Comparison of ENCODE assay signal across 14 cellular contexts in the genomic region with DNA sequence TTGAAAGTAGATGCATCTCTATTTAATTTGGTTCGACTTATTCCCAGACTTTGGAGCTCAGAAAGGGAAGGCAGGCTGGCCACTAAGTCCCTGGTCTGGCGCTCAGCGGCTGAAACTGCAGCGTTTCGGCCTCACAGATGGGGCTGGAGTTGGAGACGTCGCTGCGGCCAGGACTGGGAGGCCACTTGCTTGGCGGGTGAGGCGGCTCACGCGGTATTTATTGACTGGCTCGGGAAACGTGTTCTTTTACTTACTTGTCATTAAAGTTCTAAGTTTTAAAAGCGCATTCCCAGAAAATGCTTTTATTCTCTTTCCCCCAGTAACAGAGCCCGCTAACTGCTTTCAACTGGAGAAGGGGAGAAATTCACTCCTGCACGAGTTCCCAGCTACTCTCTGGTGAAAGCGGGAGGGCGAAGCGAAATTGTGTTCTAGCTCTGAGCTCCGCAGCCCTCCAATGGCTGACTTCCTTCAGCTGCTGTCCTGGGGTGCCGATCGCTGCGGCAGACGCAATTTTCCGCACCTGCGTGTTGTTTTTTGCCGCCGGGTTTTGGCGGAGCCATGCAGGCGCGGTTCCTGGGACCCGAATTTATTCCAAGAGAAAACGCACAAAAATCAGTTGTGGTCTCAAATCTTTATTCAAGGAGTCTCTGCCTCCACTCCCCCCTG. TPM values are rescaled to one million over a fixed set of nuclear protein-coding genes. Genes with fewer than 3 reads are reported as not detected.
A peak's percentile ranks its signal among the peaks of the same experiment; 100 is the strongest.
DNase-seq lines count a peak whose midpoint lies in the region; ATAC-seq, FAIRE-seq and TF ChIP-seq lines count a peak whose summit lies in the region.
"Had no signal": no experiment of that assay in that cellular context is flagged by ENCODE, and none has a peak within 500 bp of the region (broad histone marks: within the 10 kb centered on the region; RNA-seq: fewer than 3 reads in every experiment).

No MANE protein-coding gene starts in this region.

- no peak for TF ChIP-seq POLR2A in H1 (IDR thresholded peaks at IDR 0.05; ENCODE audit: control extremely low read depth in 1 of 2, low read depth in 2 of 2, low read length in 2 of 2)

- peak overlapping the region; percentile 49; the same call in 1 of the 2 replicates for H3K18ac ChIP-seq in H1 (ENCODE audit: extremely low read depth, low read length)

- H4K8ac ChIP-seq in H1 (ENCODE audit: extremely low read depth, insufficient read depth, low read length) = no peak overlapping the region

- no peak for FAIRE-seq in H1 (lab: Jason Lieb, UNC)

- H3K4me3 ChIP-seq in NT2/D1 (ENCODE audit: insufficient read length, low read depth) (peak overlapping the region; percentile 24), H1 (ENCODE audit: extremely low read depth in 1 of 4, insufficient read depth in 2 of 4, low read depth in 3 of 4, low read length in 4 of 4) (peak overlapping the region in 3 of 4 experiments; percentile 6 to 57 (median 20); a peak in 5 of 8 replicates), neuron (ENCODE audit: low read length) (peak overlapping the region; percentile 26), ascending aorta (no peak overlapping the region)
- H3K4me3 ChIP-seq: gastroesophageal sphincter, sigmoid colon had no signal

- peak overlapping the region; percentile 68 to 76 for H3K4me2 ChIP-seq in H1 (ENCODE audit: insufficient read depth in 1 of 2, low read depth in 2 of 2, low read length in 2 of 2)

- H4K20me1 ChIP-seq in H1 (replicated peaks in 1 of 2; ENCODE audit: control insufficient read depth in 1 of 2, insufficient read depth in 2 of 2, low read length in 2 of 2) = peaks cover 2 to 9% of the 10 kb centered on the region in 2 experiments

- no peak overlapping the region for H2BK120ac ChIP-seq in H1 (replicated peaks; ENCODE audit: low read depth, low read length)

- DNase-seq in GM20000 (ENCODE audit: low spot score) (peak; percentile 8), NT2/D1 (ENCODE audit: low read depth, low spot score) (no peak), H1 (ENCODE audit: low read depth in 1 of 2, low spot score in 2 of 2) (no peak), ascending aorta (ENCODE audit: low spot score in 2 of 2) (no peak)
- DNase-seq: effector memory CD8-positive, alpha-beta T cell; GOT3; sigmoid colon; stimulated activated naive CD4-positive, alpha-beta T cell treated with Interleukin-2 at 50 U/mL for 16 hours had no signal

- intact Hi-C loops in ascending aorta (cut with DNase I) = no loop called here

- peaks cover 99% of the 10 kb centered on the region for H3K27me3 ChIP-seq in NT2/D1 (ENCODE audit: insufficient read depth, insufficient read length)
- H3K27me3 ChIP-seq in H1 (replicated peaks in 1 of 4; ENCODE audit: control insufficient read depth in 3 of 4, extremely low read depth in 1 of 4, insufficient read depth in 3 of 4, low read length in 3 of 4) = peaks cover 61 to 85% (median 73%) of the 10 kb centered on the region in 4 experiments; a peak in 6 of 7 replicates
- H3K27me3 ChIP-seq in neuron (ENCODE audit: insufficient read depth, low read length) = no peaks in the 10 kb centered on the region
- peaks cover 40% of the 10 kb centered on the region for H3K27me3 ChIP-seq in ascending aorta

- 2% methylated on average over 34 of the region's 34 CpGs; no CpG with 5 or more reads in 1 of the 2 experiments for WGBS in H1 (ENCODE audit: extremely low coverage in 1 of 2, insufficient coverage in 1 of 2, insufficient read length in 1 of 2, insufficient replicate concordance in 2 of 2, low coverage in 1 of 2, low lambda C conversion rate in 2 of 2, missing lambda C conversion rate in 1 of 2), 2 experiments

- H3K9ac ChIP-seq in NT2/D1 (ENCODE audit: insufficient read length, low read depth) (no peak overlapping the region), H1 (replicated peaks in 1 of 4; ENCODE audit: extremely low read depth in 1 of 4, low read depth in 3 of 4, low read length in 3 of 4) (no peak overlapping the region)

- ATAC-seq in GM21360 (IDR thresholded peaks at IDR 0.05; ENCODE audit: unreplicated experiment) = no peak
- no peak for ATAC-seq in GM21717 (IDR thresholded peaks at IDR 0.05; ENCODE audit: unreplicated experiment)
- no peak for ATAC-seq in GM21381 (IDR thresholded peaks at IDR 0.05; ENCODE audit: unreplicated experiment)
- ATAC-seq: effector memory CD8-positive, alpha-beta T cell; gastroesophageal sphincter had no signal

- H3K56ac ChIP-seq in H1 (replicated peaks; ENCODE audit: insufficient read length, low read depth, low read length) = no peak overlapping the region

- no peak overlapping the region for H3K23ac ChIP-seq in H1 (ENCODE audit: insufficient read length)

- H3K4me1 ChIP-seq in NT2/D1 (ENCODE audit: insufficient read depth, insufficient read length) = peaks cover 7% of the 10 kb centered on the region
- H3K4me1 ChIP-seq in H1 (replicated peaks in 1 of 4; ENCODE audit: control insufficient read depth in 3 of 4, insufficient read depth in 4 of 4, low read length in 3 of 4) = peaks cover 13 to 39% (median 15%) of the 10 kb centered on the region in 4 experiments
- no peaks in the 10 kb centered on the region for H3K4me1 ChIP-seq in neuron (ENCODE audit: insufficient read depth, low read length)
- peaks cover 0 to 7% of the 10 kb centered on the region in 2 donors for H3K4me1 ChIP-seq in ascending aorta

- H3K79me2 ChIP-seq in H1 (ENCODE audit: control insufficient read depth in 1 of 2, insufficient read depth in 2 of 2, low read length in 2 of 2) = no peaks in the 10 kb centered on the region

- no peak overlapping the region for H2BK5ac ChIP-seq in H1 (ENCODE audit: low read depth, low read length)

- no peak overlapping the region for H4K5ac ChIP-seq in H1 (ENCODE audit: insufficient read length, low read depth, low read length)

- peaks cover 6% of the 10 kb centered on the region; the same call in 1 of the 2 replicates for H3K23me2 ChIP-seq in H1 (ENCODE audit: low read depth, low read length)

- H2AFZ ChIP-seq in H1 (ENCODE audit: low read length) (no peak overlapping the region), neuron (ENCODE audit: low read depth, low read length) (no peak overlapping the region)

- POLR2A ChIA-PET in H1 (lab: Charles Lee; ENCODE audit: partially characterized antibody) = interaction anchor here (0.7 to 2.8 kb wide), 5 partner anchors 9 to 35 kb away, joined by 3 to 10 read pairs (median 5); no protein-coding TSS in a partner anchor

- no peaks in the 10 kb centered on the region for H3K79me1 ChIP-seq in H1 (ENCODE audit: low read depth, low read length)

- no peak overlapping the region for H3K14ac ChIP-seq in H1 (ENCODE audit: insufficient read length)

- no peak overlapping the region for H2BK20ac ChIP-seq in H1 (ENCODE audit: low read length)

- CTCF ChIA-PET in H1 (lab: Charles Lee; ENCODE audit: partially characterized antibody) = interaction anchor here (0.9 to 17.2 kb wide), 7 partner anchors 10 to 69 kb away, joined by 3 to 485 read pairs (median 4); partner anchors contain the start of gene ZIC4

- TF ChIP-seq EP300 in H1 (IDR thresholded peaks at IDR 0.05; ENCODE audit: borderline replicate concordance in 1 of 2, low read depth in 2 of 2, low read length in 2 of 2) = no peak

- H4K91ac ChIP-seq in H1 (replicated peaks; ENCODE audit: insufficient read length, low read length) = no peak overlapping the region

- H2BK12ac ChIP-seq in H1 (ENCODE audit: low read depth, low read length) = 0 out of 2 replicates have a peak overlapping the region, but pooled peaks have one; percentile 29

- TF ChIP-seq RAD21 in H1 (IDR thresholded peaks at IDR 0.05 in 1 of 2, conservative IDR thresholded peaks at IDR 0.05 in 1 of 2; ENCODE audit: low read depth in 2 of 2, low read length in 2 of 2) = no peak

- TF ChIP-seq CTCF in GM20000 (IDR thresholded peaks at IDR 0.05; ENCODE audit: extremely low read depth, missing control alignments) (no peak), H1 (IDR thresholded peaks at IDR 0.05; ENCODE audit: control extremely low read depth in 1 of 3, insufficient read depth in 1 of 3, low read depth in 1 of 3, low read length in 3 of 3) (no peak), ascending aorta (IDR thresholded peaks at IDR 0.05) (no peak)

- H3K27ac ChIP-seq in H1 (ENCODE audit: low read depth, low read length) = no peak overlapping the region
- H3K27ac ChIP-seq in ascending aorta = no peak overlapping the region
- H3K27ac ChIP-seq: gastroesophageal sphincter, sigmoid colon had no signal

- H3K36me3 ChIP-seq in NT2/D1 (ENCODE audit: insufficient read depth, insufficient read length, low read length) (no peaks in the 10 kb centered on the region), H1 (ENCODE audit: control insufficient read depth in 2 of 4, insufficient read depth in 4 of 4, low read length in 3 of 4) (peaks cover 0 to 3% (median 0%) of the 10 kb centered on the region in 4 experiments; a peak in 1 of 8 replicates), neuron (ENCODE audit: insufficient read depth, low read length) (no peaks in the 10 kb centered on the region), ascending aorta (no peaks in the 10 kb centered on the region)
- H3K36me3 ChIP-seq: gastroesophageal sphincter, sigmoid colon had no signal

- H3K9me3 ChIP-seq in NT2/D1 (ENCODE audit: insufficient read depth, low read length) (no peaks in the 10 kb centered on the region), H1 (ENCODE audit: insufficient read depth in 2 of 2, low read depth in 1 of 2, low read length in 1 of 2) (no peaks in the 10 kb centered on the region), neuron (ENCODE audit: low read length) (peaks cover 17% of the 10 kb centered on the region), ascending aorta (no peaks in the 10 kb centered on the region)
- H3K9me3 ChIP-seq: sigmoid colon had no signal

- H3K4ac ChIP-seq in H1 (replicated peaks; ENCODE audit: insufficient read length, low read depth, low read length) = no peak overlapping the region

- H2BK15ac ChIP-seq in H1 (ENCODE audit: low read length) = no peak overlapping the region

- H2AK5ac ChIP-seq in H1 (ENCODE audit: low read depth, low read length) = no peak overlapping the region; the same call in 1 of the 2 replicates

RNA-seq across cellular contexts. Expression of gene ZIC1, which starts 13.9 kb away (rescaled TPM):
- total RNA-seq in H1 (2021; fragmentation: NEBNext Ultra II Directional; extraction: Animal tissue kit (Norgen Biotek cat#: 25700)) = 1.5 and 2.2 TPM in 2 replicates
- 0.80 and 3.6 TPM in 2 replicates for polyA plus RNA-seq in H1 (2011; rRNA removed)
- 1.7 TPM for polyA plus RNA-seq in H1 (2011; cell fraction: cytosol; rRNA removed)
- polyA plus RNA-seq in H1 (2011; cell fraction: nucleus; rRNA removed) = 2.7 TPM
- polyA plus RNA-seq in H1 (2012, experiment 1 of 2) = 0.27 to 0.77 TPM (median 0.60 TPM) in 4 replicates
- 0.08 TPM for polyA plus RNA-seq in H1 (2012, experiment 2 of 2)
- polyA plus RNA-seq in H1 (2013, experiment 1 of 2) = 1.4 TPM
- 0.75 TPM for polyA plus RNA-seq in H1 (2013, experiment 2 of 2)
- polyA minus RNA-seq in H1 (2011; rRNA and poly(A)+ RNA removed) = 0.07 and 0.47 TPM in 2 replicates
- polyA minus RNA-seq in H1 (2011; cell fraction: cytosol; rRNA and poly(A)+ RNA removed) = 1.6 TPM
- 2.4 TPM for polyA minus RNA-seq in H1 (2011; cell fraction: nucleus; rRNA and poly(A)+ RNA removed)
- 1.5 TPM for total RNA-seq in ascending aorta
- total RNA-seq: sigmoid colon had no signal
- polyA plus RNA-seq: sigmoid colon had no signal

RNA-seq across cellular contexts. Expression of gene ZIC4, which starts 16.7 kb away (rescaled TPM):
- 0.13 TPM in 1 of 2 replicates, not detected in the other for total RNA-seq in H1 (2021; fragmentation: NEBNext Ultra II Directional; extraction: Animal tissue kit (Norgen Biotek cat#: 25700))
- 0.03 and 0.31 TPM in 2 replicates for polyA plus RNA-seq in H1 (2011; rRNA removed)
- polyA plus RNA-seq in H1 (2011; cell fraction: cytosol; rRNA removed) = 0.08 TPM
- 0.27 TPM for polyA plus RNA-seq in H1 (2011; cell fraction: nucleus; rRNA removed)
- 0.27 TPM in 1 of 4 replicates, not detected in the others for polyA plus RNA-seq in H1 (2012, experiment 1 of 2)
- polyA plus RNA-seq in H1 (2012, experiment 2 of 2) = 0.08 TPM
- polyA plus RNA-seq in H1 (2013, experiment 1 of 2) = 0.06 TPM
- 0.06 TPM for polyA plus RNA-seq in H1 (2013, experiment 2 of 2)
- polyA minus RNA-seq in H1 (2011; rRNA and poly(A)+ RNA removed) = not detected in 2 replicates
- not detected for polyA minus RNA-seq in H1 (2011; cell fraction: cytosol; rRNA and poly(A)+ RNA removed)
- 0.60 TPM for polyA minus RNA-seq in H1 (2011; cell fraction: nucleus; rRNA and poly(A)+ RNA removed)
- total RNA-seq in ascending aorta = not detected
- total RNA-seq: sigmoid colon had no signal
- polyA plus RNA-seq: adipose tissue, sigmoid colon had no signal

Comparison
In these comparisons a context has a peak if more than half of its experiments do, and no peak if none do; other contexts are left out.
1. H3K4me3 ChIP-seq: peak in NT2/D1 (single experiment), H1 (3 of 4) and neuron (single experiment); none in ascending aorta (0 of 2).